Comparison of ENCODE assay signal across 2 cellular contexts in genomic region chr1:27491748-27492700, GRCh38.
TF ChIP-seq lines count a peak whose summit lies in the region.

No MANE protein-coding gene starts in this region.

TF ChIP-seq in SK-N-SH, 30 proteins besides CTCF, POLR2A, EP300 and RAD21 (continued from another document):
- TF ChIP-seq ZBTB33 (IDR thresholded peaks at IDR 0.05; ENCODE audit: borderline replicate concordance, low read depth) (no peak), TAF1 (IDR thresholded peaks at IDR 0.05; ENCODE audit: borderline replicate concordance, low read depth, low read length) (no peak)

TF ChIP-seq in SK-N-SH treated with all-trans-retinoic acid at 6 μM for 48 hours, 23 proteins besides CTCF, POLR2A, EP300 and RAD21 (continued from another document):
- TF ChIP-seq TSHZ2 (CRISPR knock-in tag; IDR thresholded peaks at IDR 0.05) (no peak), SNAI2 (CRISPR knock-in tag; IDR thresholded peaks at IDR 0.05) (no peak)
